1 cellular context compared by ENCODE assay signal in genomic region chr2:116952254-116952653, GRCh38.
A peak's percentile ranks its signal among the peaks of the same experiment; 100 is the strongest.
TF ChIP-seq lines count a peak whose summit lies in the region.

No MANE protein-coding gene starts in this region.

TF ChIP-seq in HepG2, 621 proteins besides CTCF, POLR2A, EP300 and RAD21 (continued from another document):
- TF ChIP-seq SMC3 (IDR thresholded peaks at IDR 0.05; ENCODE audit: low read length) (0 out of 2 replicates have a peak, but pooled peaks have one; percentile 12), MEF2D (CRISPR knock-in tag; IDR thresholded peaks at IDR 0.05) (no peak), PLRG1 (conservative IDR thresholded peaks at IDR 0.05) (no peak)
